8 cellular contexts compared by ENCODE assay signal in the genomic region with DNA sequence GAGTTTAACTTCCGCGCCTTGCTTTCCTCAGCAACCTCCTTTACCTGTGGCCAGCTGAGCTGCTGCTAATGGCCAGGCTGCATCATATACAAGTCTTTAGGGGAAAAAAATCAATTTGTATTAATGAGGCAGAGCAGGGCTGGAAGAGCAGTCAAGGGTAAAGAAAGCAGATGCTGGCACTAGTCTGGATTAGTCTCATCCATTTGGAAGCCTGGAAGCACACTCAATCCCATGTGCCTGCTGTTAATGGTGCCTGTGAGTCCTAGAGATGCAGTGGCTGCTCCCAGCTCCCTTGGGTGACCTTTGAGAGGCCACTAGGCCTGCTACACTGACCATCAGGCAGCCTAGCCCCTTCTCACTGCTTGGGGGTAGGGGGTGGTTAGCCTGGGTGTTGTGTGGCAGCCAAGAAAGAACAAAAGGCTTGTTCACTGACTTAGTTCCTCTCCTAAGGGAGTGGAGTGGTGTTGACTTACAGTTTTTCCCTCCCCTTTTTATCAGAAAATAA. TPM values are rescaled to one million over a fixed set of nuclear protein-coding genes. Genes with fewer than 3 reads are reported as not detected.
DNase-seq lines count a peak whose midpoint lies in the region; ATAC-seq and TF ChIP-seq lines count a peak whose summit lies in the region.

No MANE protein-coding gene starts in this region.

- peak overlapping the region in 1 of 59 donors; percentile 6 for H3K4me3 ChIP-seq in dorsolateral prefrontal cortex

- no peak for TF ChIP-seq CTCF in dorsolateral prefrontal cortex (IDR thresholded peaks at IDR 0.05 in 54 of 56, conservative IDR thresholded peaks at IDR 0.05 in 2 of 56; ENCODE audit: low read depth in 1 of 56, partially characterized antibody in 56 of 56)

- H3K27me3 ChIP-seq in dorsolateral prefrontal cortex: no peaks in the 10 kb centered on the region

- ATAC-seq in sciatic nerve: peak; percentile 18

- DNase-seq in NCI-H1092 treated with DMSO at 0.1 percent for 48 hours (lab: John Stamatoyannopoulos, UW) (peak; percentile 39), NCI-H1092 (lab: John Stamatoyannopoulos, UW) (no peak), NCI-H69 (lab: John Stamatoyannopoulos, UW) (peak; percentile 58), dorsolateral prefrontal cortex (no peak), sciatic nerve (ENCODE audit: low spot score) (no peak), NCI-H748 treated with DMSO at 0.1 percent for 48 hours (lab: John Stamatoyannopoulos, UW) (no peak), midbrain (lab: John Stamatoyannopoulos, UW) (no peak), SIG-M5 treated with dmso at 0.1 percent for 504 hours (lab: John Stamatoyannopoulos, UW; ENCODE audit: unreplicated experiment) (no peak)

- peak overlapping the region in 54 of 59 donors; percentile 9 to 100 (median 74) for H3K27ac ChIP-seq in dorsolateral prefrontal cortex

- intact Hi-C loops in dorsolateral prefrontal cortex (cut with DNase I): no loop called here
- intact Hi-C loops in sciatic nerve (cut with DNase I): no loop called here

RNA-seq across cellular contexts. Expression of a gene that starts 8.0 kb away (rescaled TPM):
- total RNA-seq in dorsolateral prefrontal cortex (10 to 100 TPM; 30.3 to 94.4 (median 54.6) TPM), sciatic nerve (58.5 TPM)

Comparison
In these comparisons a context has a peak if more than half of its experiments do, and no peak if none do; other contexts are left out.
1. DNase-seq: peak in NCI-H1092 treated with DMSO at 0.1 percent for 48 hours (single experiment) and NCI-H69 (single experiment); none in NCI-H1092 (single experiment), dorsolateral prefrontal cortex (0 of 10), sciatic nerve (single experiment), NCI-H748 treated with DMSO at 0.1 percent for 48 hours (single experiment), midbrain (single experiment) and SIG-M5 treated with dmso at 0.1 percent for 504 hours (single experiment).